In the genomic region with DNA sequence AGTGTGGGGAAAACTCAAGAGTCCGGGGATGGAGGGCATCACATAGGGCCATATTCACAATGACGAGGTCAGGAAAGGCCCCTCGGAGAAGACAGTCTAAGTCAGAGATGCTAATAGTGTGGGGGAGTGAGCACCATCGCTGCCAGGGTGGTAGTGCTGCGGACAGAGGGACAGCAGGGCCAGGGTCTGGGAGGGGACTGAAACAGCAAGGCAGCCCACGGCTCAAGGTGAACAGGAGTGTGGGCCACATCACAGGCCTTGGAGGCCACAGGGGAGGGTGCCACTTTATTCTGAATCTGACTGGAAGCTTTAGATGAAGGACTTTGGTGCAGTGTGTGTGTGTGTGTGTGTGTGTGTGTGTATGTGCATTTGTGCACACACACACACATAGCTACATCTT, we compare ENCODE assay signal across 1 cellular context.
TF ChIP-seq lines count a peak whose summit lies in the region.

No MANE protein-coding gene starts in this region.

TF ChIP-seq in H1, 55 proteins besides CTCF, POLR2A, EP300 and RAD21:
- no peak for TF ChIP-seq RBBP5 (IDR thresholded peaks at IDR 0.05; ENCODE audit: borderline replicate concordance, low read depth, low read length)
- TF ChIP-seq NRF1 (IDR thresholded peaks at IDR 0.05; ENCODE audit: low read depth, low read length), result no peak
- no peak for TF ChIP-seq CBX5 (IDR thresholded peaks at IDR 0.05; ENCODE audit: low read depth, low read length)
- TF ChIP-seq, protein P1, sequence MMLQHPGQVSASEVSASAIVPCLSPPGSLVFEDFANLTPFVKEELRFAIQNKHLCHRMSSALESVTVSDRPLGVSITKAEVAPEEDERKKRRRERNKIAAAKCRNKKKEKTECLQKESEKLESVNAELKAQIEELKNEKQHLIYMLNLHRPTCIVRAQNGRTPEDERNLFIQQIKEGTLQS (IDR thresholded peaks at IDR 0.05; ENCODE audit: insufficient read depth, low read depth, low read length), result no peak
- no peak for TF ChIP-seq RFX5 (IDR thresholded peaks at IDR 0.05; ENCODE audit: borderline replicate concordance, low read depth, low read length)
- no peak for TF ChIP-seq SIRT6 (IDR thresholded peaks at IDR 0.05; ENCODE audit: low read length)
- no peak for TF ChIP-seq JUN (IDR thresholded peaks at IDR 0.05; ENCODE audit: low read depth, low read length)
- no peak for TF ChIP-seq EZH2 (IDR thresholded peaks at IDR 0.05; ENCODE audit: low read depth, low read length, severe bottlenecking)
- TF ChIP-seq, protein P2, sequence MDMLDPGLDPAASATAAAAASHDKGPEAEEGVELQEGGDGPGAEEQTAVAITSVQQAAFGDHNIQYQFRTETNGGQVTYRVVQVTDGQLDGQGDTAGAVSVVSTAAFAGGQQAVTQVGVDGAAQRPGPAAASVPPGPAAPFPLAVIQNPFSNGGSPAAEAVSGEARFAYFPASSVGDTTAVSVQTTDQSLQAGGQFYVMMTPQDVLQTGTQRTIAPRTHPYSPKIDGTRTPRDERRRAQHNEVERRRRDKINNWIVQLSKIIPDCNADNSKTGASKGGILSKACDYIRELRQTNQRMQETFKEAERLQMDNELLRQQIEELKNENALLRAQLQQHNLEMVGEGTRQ (IDR thresholded peaks at IDR 0.05; ENCODE audit: low read length), result no peak
- no peak for TF ChIP-seq POLR2AphosphoS5 (IDR thresholded peaks at IDR 0.05; ENCODE audit: low read depth, low read length)
- no peak for TF ChIP-seq SIN3A (conservative IDR thresholded peaks at IDR 0.05 in 1 of 2, IDR thresholded peaks at IDR 0.05 in 1 of 2; ENCODE audit: low read depth in 1 of 2, low read length in 2 of 2)
- no peak for TF ChIP-seq TAF1 (IDR thresholded peaks at IDR 0.05; ENCODE audit: low read depth, low read length)
- TF ChIP-seq, protein P3, sequence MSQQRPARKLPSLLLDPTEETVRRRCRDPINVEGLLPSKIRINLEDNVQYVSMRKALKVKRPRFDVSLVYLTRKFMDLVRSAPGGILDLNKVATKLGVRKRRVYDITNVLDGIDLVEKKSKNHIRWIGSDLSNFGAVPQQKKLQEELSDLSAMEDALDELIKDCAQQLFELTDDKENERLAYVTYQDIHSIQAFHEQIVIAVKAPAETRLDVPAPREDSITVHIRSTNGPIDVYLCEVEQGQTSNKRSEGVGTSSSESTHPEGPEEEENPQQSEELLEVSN (IDR thresholded peaks at IDR 0.05), result no peak
- no peak for TF ChIP-seq KDM5A (IDR thresholded peaks at IDR 0.05; ENCODE audit: low read length)
- no peak for TF ChIP-seq CEBPB (IDR thresholded peaks at IDR 0.05; ENCODE audit: low read depth, low read length)
- no peak for TF ChIP-seq CBX8 (IDR thresholded peaks at IDR 0.05; ENCODE audit: borderline replicate concordance, low read depth, low read length)
- TF ChIP-seq, protein P4, sequence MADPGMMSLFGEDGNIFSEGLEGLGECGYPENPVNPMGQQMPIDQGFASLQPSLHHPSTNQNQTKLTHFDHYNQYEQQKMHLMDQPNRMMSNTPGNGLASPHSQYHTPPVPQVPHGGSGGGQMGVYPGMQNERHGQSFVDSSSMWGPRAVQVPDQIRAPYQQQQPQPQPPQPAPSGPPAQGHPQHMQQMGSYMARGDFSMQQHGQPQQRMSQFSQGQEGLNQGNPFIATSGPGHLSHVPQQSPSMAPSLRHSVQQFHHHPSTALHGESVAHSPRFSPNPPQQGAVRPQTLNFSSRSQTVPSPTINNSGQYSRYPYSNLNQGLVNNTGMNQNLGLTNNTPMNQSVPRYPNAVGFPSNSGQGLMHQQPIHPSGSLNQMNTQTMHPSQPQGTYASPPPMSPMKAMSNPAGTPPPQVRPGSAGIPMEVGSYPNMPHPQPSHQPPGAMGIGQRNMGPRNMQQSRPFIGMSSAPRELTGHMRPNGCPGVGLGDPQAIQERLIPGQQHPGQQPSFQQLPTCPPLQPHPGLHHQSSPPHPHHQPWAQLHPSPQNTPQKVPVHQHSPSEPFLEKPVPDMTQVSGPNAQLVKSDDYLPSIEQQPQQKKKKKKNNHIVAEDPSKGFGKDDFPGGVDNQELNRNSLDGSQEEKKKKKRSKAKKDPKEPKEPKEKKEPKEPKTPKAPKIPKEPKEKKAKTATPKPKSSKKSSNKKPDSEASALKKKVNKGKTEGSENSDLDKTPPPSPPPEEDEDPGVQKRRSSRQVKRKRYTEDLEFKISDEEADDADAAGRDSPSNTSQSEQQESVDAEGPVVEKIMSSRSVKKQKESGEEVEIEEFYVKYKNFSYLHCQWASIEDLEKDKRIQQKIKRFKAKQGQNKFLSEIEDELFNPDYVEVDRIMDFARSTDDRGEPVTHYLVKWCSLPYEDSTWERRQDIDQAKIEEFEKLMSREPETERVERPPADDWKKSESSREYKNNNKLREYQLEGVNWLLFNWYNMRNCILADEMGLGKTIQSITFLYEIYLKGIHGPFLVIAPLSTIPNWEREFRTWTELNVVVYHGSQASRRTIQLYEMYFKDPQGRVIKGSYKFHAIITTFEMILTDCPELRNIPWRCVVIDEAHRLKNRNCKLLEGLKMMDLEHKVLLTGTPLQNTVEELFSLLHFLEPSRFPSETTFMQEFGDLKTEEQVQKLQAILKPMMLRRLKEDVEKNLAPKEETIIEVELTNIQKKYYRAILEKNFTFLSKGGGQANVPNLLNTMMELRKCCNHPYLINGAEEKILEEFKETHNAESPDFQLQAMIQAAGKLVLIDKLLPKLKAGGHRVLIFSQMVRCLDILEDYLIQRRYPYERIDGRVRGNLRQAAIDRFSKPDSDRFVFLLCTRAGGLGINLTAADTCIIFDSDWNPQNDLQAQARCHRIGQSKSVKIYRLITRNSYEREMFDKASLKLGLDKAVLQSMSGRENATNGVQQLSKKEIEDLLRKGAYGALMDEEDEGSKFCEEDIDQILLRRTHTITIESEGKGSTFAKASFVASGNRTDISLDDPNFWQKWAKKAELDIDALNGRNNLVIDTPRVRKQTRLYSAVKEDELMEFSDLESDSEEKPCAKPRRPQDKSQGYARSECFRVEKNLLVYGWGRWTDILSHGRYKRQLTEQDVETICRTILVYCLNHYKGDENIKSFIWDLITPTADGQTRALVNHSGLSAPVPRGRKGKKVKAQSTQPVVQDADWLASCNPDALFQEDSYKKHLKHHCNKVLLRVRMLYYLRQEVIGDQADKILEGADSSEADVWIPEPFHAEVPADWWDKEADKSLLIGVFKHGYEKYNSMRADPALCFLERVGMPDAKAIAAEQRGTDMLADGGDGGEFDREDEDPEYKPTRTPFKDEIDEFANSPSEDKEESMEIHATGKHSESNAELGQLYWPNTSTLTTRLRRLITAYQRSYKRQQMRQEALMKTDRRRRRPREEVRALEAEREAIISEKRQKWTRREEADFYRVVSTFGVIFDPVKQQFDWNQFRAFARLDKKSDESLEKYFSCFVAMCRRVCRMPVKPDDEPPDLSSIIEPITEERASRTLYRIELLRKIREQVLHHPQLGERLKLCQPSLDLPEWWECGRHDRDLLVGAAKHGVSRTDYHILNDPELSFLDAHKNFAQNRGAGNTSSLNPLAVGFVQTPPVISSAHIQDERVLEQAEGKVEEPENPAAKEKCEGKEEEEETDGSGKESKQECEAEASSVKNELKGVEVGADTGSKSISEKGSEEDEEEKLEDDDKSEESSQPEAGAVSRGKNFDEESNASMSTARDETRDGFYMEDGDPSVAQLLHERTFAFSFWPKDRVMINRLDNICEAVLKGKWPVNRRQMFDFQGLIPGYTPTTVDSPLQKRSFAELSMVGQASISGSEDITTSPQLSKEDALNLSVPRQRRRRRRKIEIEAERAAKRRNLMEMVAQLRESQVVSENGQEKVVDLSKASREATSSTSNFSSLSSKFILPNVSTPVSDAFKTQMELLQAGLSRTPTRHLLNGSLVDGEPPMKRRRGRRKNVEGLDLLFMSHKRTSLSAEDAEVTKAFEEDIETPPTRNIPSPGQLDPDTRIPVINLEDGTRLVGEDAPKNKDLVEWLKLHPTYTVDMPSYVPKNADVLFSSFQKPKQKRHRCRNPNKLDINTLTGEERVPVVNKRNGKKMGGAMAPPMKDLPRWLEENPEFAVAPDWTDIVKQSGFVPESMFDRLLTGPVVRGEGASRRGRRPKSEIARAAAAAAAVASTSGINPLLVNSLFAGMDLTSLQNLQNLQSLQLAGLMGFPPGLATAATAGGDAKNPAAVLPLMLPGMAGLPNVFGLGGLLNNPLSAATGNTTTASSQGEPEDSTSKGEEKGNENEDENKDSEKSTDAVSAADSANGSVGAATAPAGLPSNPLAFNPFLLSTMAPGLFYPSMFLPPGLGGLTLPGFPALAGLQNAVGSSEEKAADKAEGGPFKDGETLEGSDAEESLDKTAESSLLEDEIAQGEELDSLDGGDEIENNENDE (IDR thresholded peaks at IDR 0.05; ENCODE audit: insufficient replicate concordance, low read length), result no peak
